ENCODE assay signal across 27 cellular contexts in the genomic region with DNA sequence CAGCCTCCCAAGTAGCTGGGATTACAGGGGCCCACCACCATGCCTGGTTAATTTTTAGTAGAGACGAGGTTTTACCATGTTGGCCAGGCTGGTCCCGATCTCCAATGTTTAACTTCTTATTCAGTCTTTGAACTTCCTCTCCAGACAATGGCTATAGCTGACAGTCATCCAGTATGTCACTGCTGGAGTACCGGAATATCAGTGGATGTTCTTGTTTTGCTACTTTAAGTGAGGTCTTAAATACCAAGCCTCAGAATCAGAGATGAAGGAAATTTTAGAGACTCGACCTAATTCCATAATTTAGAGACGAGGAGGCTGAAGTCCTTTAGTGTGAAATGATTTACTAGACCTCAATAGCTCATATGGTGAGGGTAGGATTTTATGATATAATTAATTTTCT.
A peak's percentile ranks its signal among the peaks of the same experiment; 100 is the strongest.
DNase-seq lines count a peak whose midpoint lies in the region; ATAC-seq and TF ChIP-seq lines count a peak whose summit lies in the region.
"Had no signal": no experiment of that assay in that cellular context is flagged by ENCODE, and none has a peak within 500 bp of the region (broad histone marks: within the 10 kb centered on the region; RNA-seq: fewer than 3 reads in every experiment).

No MANE protein-coding gene starts in this region.

- in situ Hi-C loops in Panc1 (cut with HindIII; ENCODE audit: low pct_unique_long_range_greater_than_20kb, low sequenced_read_pairs) = no loop called here

- H3K27me3 ChIP-seq in Panc1 (ENCODE audit: control insufficient read depth, insufficient read depth, low read length) = no peaks in the 10 kb centered on the region
- H3K27me3 ChIP-seq in tibial artery = no peaks in the 10 kb centered on the region

- H3K36me3 Mint-ChIP-seq in activated CD8-positive, alpha-beta T cell treated with anti-CD3 and anti-CD28 coated beads, Interleukin-2, amount 10 ng/mL, durations not matched to agents 7 days and 5 days (ENCODE audit: low read depth) = peaks cover 16% of the 10 kb centered on the region
- H3K36me3 Mint-ChIP-seq in activated CD8-positive, alpha-beta T cell treated with anti-CD3 and anti-CD28 coated beads for 36 hours (ENCODE audit: low read depth) = no peaks in the 10 kb centered on the region
- no peaks in the 10 kb centered on the region for H3K36me3 Mint-ChIP-seq in type B pancreatic cell
- H3K36me3 Mint-ChIP-seq: brain, mesothelial cell of epicardium, naive B cell had no signal

- H3K4me1 Mint-ChIP-seq in activated CD8-positive, alpha-beta T cell treated with anti-CD3 and anti-CD28 coated beads, Interleukin-2, amount 10 ng/mL, durations not matched to agents 7 days and 5 days (ENCODE audit: low read depth) = peaks cover 43% of the 10 kb centered on the region
- peaks cover 37% of the 10 kb centered on the region for H3K4me1 Mint-ChIP-seq in activated CD8-positive, alpha-beta T cell treated with anti-CD3 and anti-CD28 coated beads for 36 hours (ENCODE audit: low read depth)
- peaks cover 21% of the 10 kb centered on the region for H3K4me1 Mint-ChIP-seq in type B pancreatic cell (ENCODE audit: unreplicated experiment)

- CTCF ChIA-PET in activated CD8-positive, alpha-beta T cell treated with anti-CD3 and anti-CD28 coated beads, Interleukin-2, amount 10 ng/mL, durations not matched to agents 7 days and 5 days (lab: Charles Lee) = interaction anchor here (1.0 kb wide), 1 partner anchor 295 kb away, joined by 3 read pairs; a partner anchor contains a TSS
- CTCF ChIA-PET in activated CD8-positive, alpha-beta T cell treated with anti-CD3 and anti-CD28 coated beads for 36 hours (lab: Charles Lee) = no interaction called here
- CTCF ChIA-PET in Panc1 (lab: Charles Lee) = no interaction called here

- H3K27ac Mint-ChIP-seq in activated CD8-positive, alpha-beta T cell treated with anti-CD3 and anti-CD28 coated beads, Interleukin-2, amount 10 ng/mL, durations not matched to agents 7 days and 5 days = peak overlapping the region; percentile 40
- H3K27ac Mint-ChIP-seq in activated CD8-positive, alpha-beta T cell treated with anti-CD3 and anti-CD28 coated beads for 36 hours = no peak overlapping the region
- H3K27ac Mint-ChIP-seq in type B pancreatic cell = peak overlapping the region; percentile 81
- H3K27ac Mint-ChIP-seq: brain had no signal

- H3K4me3 ChIP-seq in Panc1 (ENCODE audit: low read depth in 2 of 2, low read length in 2 of 2) (no peak overlapping the region), tibial artery (no peak overlapping the region)
- H3K4me3 ChIP-seq: SK-N-MC had no signal

- no peak for ATAC-seq in activated CD8-positive, alpha-beta T cell treated with anti-CD3 and anti-CD28 coated beads, Interleukin-2, amount 10 ng/mL, durations not matched to agents 7 days and 5 days
- no peak for ATAC-seq in activated CD8-positive, alpha-beta T cell treated with anti-CD3 and anti-CD28 coated beads for 36 hours
- ATAC-seq in Panc1 (no peak), esophagus mucosa (peak; percentile 46), GM21381 (IDR thresholded peaks at IDR 0.05; ENCODE audit: unreplicated experiment) (no peak)
- ATAC-seq: activated T-cell treated with anti-CD3 and anti-CD28 coated beads, Interleukin-2, amount 50 U/mL, for 4 hours had no signal

- no peaks in the 10 kb centered on the region for H3K9me3 Mint-ChIP-seq in activated CD8-positive, alpha-beta T cell treated with anti-CD3 and anti-CD28 coated beads, Interleukin-2, amount 10 ng/mL, durations not matched to agents 7 days and 5 days (ENCODE audit: insufficient read depth)
- no peaks in the 10 kb centered on the region for H3K9me3 Mint-ChIP-seq in activated CD8-positive, alpha-beta T cell treated with anti-CD3 and anti-CD28 coated beads for 36 hours
- H3K9me3 Mint-ChIP-seq in type B pancreatic cell = peaks cover 16% of the 10 kb centered on the region
- H3K9me3 Mint-ChIP-seq: activated T-cell treated with anti-CD3 and anti-CD28 coated beads, Interleukin-2, amount 50 U/mL, for 4 hours; naive B cell; stimulated activated naive CD8-positive, alpha-beta T cell treated with anti-CD3 and anti-CD28 coated beads, Interleukin-15, Interleukin-2, amounts not matched to agents 100 ng/mL and 50 ng/mL, for 24 hours had no signal

- POLR2A ChIA-PET in activated CD8-positive, alpha-beta T cell treated with anti-CD3 and anti-CD28 coated beads, Interleukin-2, amount 10 ng/mL, durations not matched to agents 7 days and 5 days (lab: Charles Lee) = interaction anchor here (0.6 to 0.8 kb wide), 3 partner anchors 20 to 295 kb away, joined by 3 to 4 read pairs (median 3); a partner anchor contains a TSS
- POLR2A ChIA-PET in activated CD8-positive, alpha-beta T cell treated with anti-CD3 and anti-CD28 coated beads for 36 hours (lab: Charles Lee) = no interaction called here
- POLR2A ChIA-PET in Panc1 (lab: Charles Lee) = no interaction called here

- H3K4me1 ChIP-seq in Panc1 (ENCODE audit: control insufficient read depth, insufficient read depth, low read length) (no peaks in the 10 kb centered on the region), tibial artery (peaks cover 0 to 39% (median 18%) of the 10 kb centered on the region in 4 donors)

- BruUV-seq in Panc1 (replicated peaks; lab: Mats Ljungman, UMichigan) = no TSS peak

- H3K36me3 ChIP-seq in Panc1 (ENCODE audit: control insufficient read depth, insufficient read depth, low read length) (no peaks in the 10 kb centered on the region), tibial artery (no peaks in the 10 kb centered on the region)
- H3K36me3 ChIP-seq: BE2C had no signal

- H3K27me3 Mint-ChIP-seq in activated CD8-positive, alpha-beta T cell treated with anti-CD3 and anti-CD28 coated beads, Interleukin-2, amount 10 ng/mL, durations not matched to agents 7 days and 5 days (ENCODE audit: low read depth) = no peaks in the 10 kb centered on the region
- H3K27me3 Mint-ChIP-seq in activated CD8-positive, alpha-beta T cell treated with anti-CD3 and anti-CD28 coated beads for 36 hours = no peaks in the 10 kb centered on the region
- no peaks in the 10 kb centered on the region for H3K27me3 Mint-ChIP-seq in type B pancreatic cell
- H3K27me3 Mint-ChIP-seq: stimulated activated naive CD8-positive, alpha-beta T cell treated with anti-CD3 and anti-CD28 coated beads, Interleukin-15, Interleukin-2, amounts not matched to agents 100 ng/mL and 50 ng/mL, for 24 hours had no signal

- intact Hi-C loops in activated CD8-positive, alpha-beta T cell treated with anti-CD3 and anti-CD28 coated beads for 36 hours (cut with micrococcal nuclease) = no loop called here
- intact Hi-C loops in Panc1 (cut with micrococcal nuclease; ENCODE audit: unreplicated experiment) (no loop called here), tibial artery (cut with DNase I; ENCODE audit: low total_unique reads) (loop anchor here (10.0 kb wide), 1 partner anchor 415 kb away; no protein-coding TSS in a partner anchor)

- DNase-seq in activated CD8-positive, alpha-beta T cell treated with anti-CD3 and anti-CD28 coated beads, Interleukin-2, amount 10 ng/mL, durations not matched to agents 7 days and 5 days = no peak
- DNase-seq in activated CD8-positive, alpha-beta T cell treated with anti-CD3 and anti-CD28 coated beads for 36 hours = no peak
- DNase-seq in Panc1 (ENCODE audit: low read depth, low spot score) (no peak), type B pancreatic cell (ENCODE audit: extremely low spot score, unreplicated experiment) (no peak), tibial artery (no peak)
- DNase-seq: ACHN; activated CD8-positive, alpha-beta memory T cell treated with anti-CD3 and anti-CD28 coated beads for 24 hours; activated naive CD4-positive, alpha-beta T cell treated with Interleukin-2 at 50 U/mL for 16 hours; activated T-cell treated with anti-CD3 and anti-CD28 coated beads, Interleukin-2, amount 50 U/mL, for 4 hours; BE2C; DMS79 treated with DMSO at 0.1 percent for 48 hours; erythroblast; HCEC 1CT; head of caudate nucleus; naive B cell; NCI-H146; NCI-H2107; NCI-H446; NCI-H774; T-helper 9 cell had no signal

- H3K4me3 Mint-ChIP-seq in activated CD8-positive, alpha-beta T cell treated with anti-CD3 and anti-CD28 coated beads, Interleukin-2, amount 10 ng/mL, durations not matched to agents 7 days and 5 days = no peak overlapping the region
- H3K4me3 Mint-ChIP-seq in activated CD8-positive, alpha-beta T cell treated with anti-CD3 and anti-CD28 coated beads for 36 hours = no peak overlapping the region
- no peak overlapping the region for H3K4me3 Mint-ChIP-seq in type B pancreatic cell
- H3K4me3 Mint-ChIP-seq: brain; mesothelial cell of epicardium; stimulated activated naive CD8-positive, alpha-beta T cell treated with anti-CD3 and anti-CD28 coated beads, Interleukin-15, Interleukin-2, amounts not matched to agents 100 ng/mL and 50 ng/mL, for 24 hours had no signal

- H3K27ac ChIP-seq in Panc1 (ENCODE audit: low read length) (peak overlapping the region; percentile 12; the same call in 1 of the 2 replicates), tibial artery (no peak overlapping the region)
- H3K27ac ChIP-seq: HL-60 had no signal

- TF ChIP-seq CTCF in activated CD8-positive, alpha-beta T cell treated with anti-CD3 and anti-CD28 coated beads for 36 hours (IDR thresholded peaks at IDR 0.05) = no peak
- no peak for TF ChIP-seq CTCF in Panc1 (IDR thresholded peaks at IDR 0.05)
- TF ChIP-seq CTCF in type B pancreatic cell (conservative IDR thresholded peaks at IDR 0.05) = no peak
- TF ChIP-seq CTCF in tibial artery (IDR thresholded peaks at IDR 0.05) = no peak

- peaks cover 4% of the 10 kb centered on the region; the same call in 1 of the 2 replicates for H3K9me3 ChIP-seq in Panc1 (ENCODE audit: control insufficient read depth, insufficient read depth, low read depth, low read length)
- H3K9me3 ChIP-seq in tibial artery = no peaks in the 10 kb centered on the region
- H3K9me3 ChIP-seq: BE2C had no signal
